In genomic region chr1:247324204-247324787, GRCh38 we compare ENCODE assay signal across 1 cellular context.
TF ChIP-seq lines count a peak whose summit lies in the region.

No MANE protein-coding gene starts in this region.

TF ChIP-seq in GM23338, 12 proteins besides CTCF, POLR2A, EP300 and RAD21 (continued from another document):
- TF ChIP-seq ETS1 (IDR thresholded peaks at IDR 0.05) (no peak), POLR2AphosphoS5 (IDR thresholded peaks at IDR 0.05; ENCODE audit: low read depth) (no peak), CREB1 (CRISPR knock-in tag; IDR thresholded peaks at IDR 0.05; ENCODE audit: low read depth) (no peak), NANOG (IDR thresholded peaks at IDR 0.05; ENCODE audit: borderline replicate concordance) (no peak), STAT1 (IDR thresholded peaks at IDR 0.05; ENCODE audit: unreplicated experiment) (no peak), REST (IDR thresholded peaks at IDR 0.05; ENCODE audit: unreplicated experiment) (no peak)
